1 cellular context compared by ENCODE assay signal in genomic region chr5:178626484-178627258, GRCh38.
A peak's percentile ranks its signal among the peaks of the same experiment; 100 is the strongest.
TF ChIP-seq lines count a peak whose summit lies in the region.

Gene CLK4, minus strand, starts transcription at chr5:178627050. Its CDS starts 3,634 bp downstream, at chr5:178623416.

TF ChIP-seq in HepG2, 621 proteins besides CTCF, POLR2A, EP300 and RAD21 (continued from another document and continues in another):
- 0 out of 2 replicates have a peak, but pooled peaks have one; percentile 75 for TF ChIP-seq SNAPC4 (CRISPR knock-in tag; IDR thresholded peaks at IDR 0.05)
- no peak for TF ChIP-seq ZNF484 (CRISPR knock-in tag; IDR thresholded peaks at IDR 0.05; ENCODE audit: borderline replicate concordance, low read depth)
- no peak; the same call in 1 of the 2 replicates for TF ChIP-seq ZNF782 (CRISPR knock-in tag; IDR thresholded peaks at IDR 0.05; ENCODE audit: borderline replicate concordance)
- TF ChIP-seq ATM (IDR thresholded peaks at IDR 0.05; ENCODE audit: borderline replicate concordance): no peak
- TF ChIP-seq FOXO4 (CRISPR knock-in tag; conservative IDR thresholded peaks at IDR 0.05): no peak
- no peak for TF ChIP-seq IKZF4 (CRISPR knock-in tag; IDR thresholded peaks at IDR 0.05; ENCODE audit: borderline replicate concordance, low read depth, not compliant biosample characterization)
- no peak for TF ChIP-seq ATF1 (CRISPR knock-in tag; IDR thresholded peaks at IDR 0.05)
- no peak for TF ChIP-seq PHF5A (CRISPR knock-in tag; IDR thresholded peaks at IDR 0.05; ENCODE audit: low read depth, unreplicated experiment)
- 0 out of 2 replicates have a peak, but pooled peaks have one; percentile 15 for TF ChIP-seq ZNF234 (CRISPR knock-in tag; conservative IDR thresholded peaks at IDR 0.05)
- TF ChIP-seq ZBTB43 (CRISPR knock-in tag; conservative IDR thresholded peaks at IDR 0.05): peak; percentile 46
- no peak for TF ChIP-seq EZH2 (conservative IDR thresholded peaks at IDR 0.05; ENCODE audit: low read depth, low read length)
- no peak; the same call in 1 of the 2 replicates for TF ChIP-seq FOXJ3 (CRISPR knock-in tag; IDR thresholded peaks at IDR 0.05; ENCODE audit: borderline replicate concordance)
- TF ChIP-seq ZSCAN29 (CRISPR knock-in tag; conservative IDR thresholded peaks at IDR 0.05): 0 out of 2 replicates have a peak, but pooled peaks have one; percentile 25
- TF ChIP-seq ZNF230 (CRISPR knock-in tag; IDR thresholded peaks at IDR 0.05): 0 out of 2 replicates have a peak, but pooled peaks have one; percentile 51
- TF ChIP-seq EED (CRISPR knock-in tag; IDR thresholded peaks at IDR 0.05): 0 out of 2 replicates have a peak, but pooled peaks have one; percentile 27
- TF ChIP-seq ZNF205 (CRISPR knock-in tag; IDR thresholded peaks at IDR 0.05): peak; percentile 39; the same call in 1 of the 2 replicates
- no peak for TF ChIP-seq ARNT (IDR thresholded peaks at IDR 0.05)
- peak; percentile 18; the same call in 1 of the 2 replicates for TF ChIP-seq SP5 (CRISPR knock-in tag; IDR thresholded peaks at IDR 0.05; ENCODE audit: borderline replicate concordance, low read depth)
- peak; percentile 83 for TF ChIP-seq POLR2G (IDR thresholded peaks at IDR 0.05; ENCODE audit: low read depth, low read length)
- TF ChIP-seq TEAD2 (CRISPR knock-in tag; IDR thresholded peaks at IDR 0.05): 0 out of 2 replicates have a peak, but pooled peaks have one; percentile 28
- 0 out of 2 replicates have a peak, but pooled peaks have one; percentile 39 for TF ChIP-seq ZNF564 (CRISPR knock-in tag; IDR thresholded peaks at IDR 0.05)
- TF ChIP-seq ZNF382 (CRISPR knock-in tag; IDR thresholded peaks at IDR 0.05; ENCODE audit: borderline replicate concordance): no peak
- TF ChIP-seq KDM1A (CRISPR knock-in tag; IDR thresholded peaks at IDR 0.05): no peak
- TF ChIP-seq BCL3 (CRISPR knock-in tag; IDR thresholded peaks at IDR 0.05): peak; percentile 76; the same call in 1 of the 2 replicates
- no peak for TF ChIP-seq ZNF180 (CRISPR knock-in tag; IDR thresholded peaks at IDR 0.05; ENCODE audit: borderline replicate concordance, low read depth)
- TF ChIP-seq CBFB (CRISPR knock-in tag; IDR thresholded peaks at IDR 0.05): no peak
- no peak for TF ChIP-seq SIX4 (CRISPR knock-in tag; IDR thresholded peaks at IDR 0.05)
- no peak for TF ChIP-seq TRAFD1 (CRISPR knock-in tag; IDR thresholded peaks at IDR 0.05; ENCODE audit: borderline replicate concordance)
- TF ChIP-seq ZBTB26 (CRISPR knock-in tag; IDR thresholded peaks at IDR 0.05; ENCODE audit: borderline replicate concordance): no peak; the same call in none of the 2 replicates
- TF ChIP-seq ESRRA (CRISPR knock-in tag; IDR thresholded peaks at IDR 0.05; ENCODE audit: low read depth): no peak
- no peak for TF ChIP-seq ZNF713 (CRISPR knock-in tag; IDR thresholded peaks at IDR 0.05)
- TF ChIP-seq ZNF460 (CRISPR knock-in tag; IDR thresholded peaks at IDR 0.05; ENCODE audit: borderline replicate concordance): no peak; the same call in 1 of the 2 replicates
- peak; percentile 47; the same call in 1 of the 2 replicates for TF ChIP-seq MYPOP (CRISPR knock-in tag; IDR thresholded peaks at IDR 0.05)
- TF ChIP-seq ZFP1 (CRISPR knock-in tag; IDR thresholded peaks at IDR 0.05): 0 out of 2 replicates have a peak, but pooled peaks have one; percentile 17
- no peak for TF ChIP-seq DR1 (CRISPR knock-in tag; IDR thresholded peaks at IDR 0.05)
- TF ChIP-seq TRIM24 (CRISPR knock-in tag; IDR thresholded peaks at IDR 0.05): no peak
- TF ChIP-seq ZNF326 (CRISPR knock-in tag; IDR thresholded peaks at IDR 0.05; ENCODE audit: borderline replicate concordance): no peak
- peak; percentile 84 for TF ChIP-seq ZMYM4 (CRISPR knock-in tag; IDR thresholded peaks at IDR 0.05)
- TF ChIP-seq RFX1 (IDR thresholded peaks at IDR 0.05): no peak
- TF ChIP-seq ELF4 (CRISPR knock-in tag; IDR thresholded peaks at IDR 0.05; ENCODE audit: borderline replicate concordance): no peak
- TF ChIP-seq XRCC5 (optimal IDR thresholded peaks at IDR 0.05; ENCODE audit: low read length): peak; percentile 93
- TF ChIP-seq AFF4 (CRISPR knock-in tag; IDR thresholded peaks at IDR 0.05): no peak
- TF ChIP-seq DBP (CRISPR knock-in tag; IDR thresholded peaks at IDR 0.05; ENCODE audit: not compliant biosample characterization): no peak
- TF ChIP-seq SOX5 (CRISPR knock-in tag; IDR thresholded peaks at IDR 0.05; ENCODE audit: borderline replicate concordance): peak; percentile 25; the same call in 1 of the 2 replicates
- peak; percentile 79 for TF ChIP-seq POGZ (CRISPR knock-in tag; IDR thresholded peaks at IDR 0.05)
- TF ChIP-seq NR2F1 (CRISPR knock-in tag; IDR thresholded peaks at IDR 0.05): no peak
- TF ChIP-seq ZNF296 (CRISPR knock-in tag; conservative IDR thresholded peaks at IDR 0.05): 0 out of 2 replicates have a peak, but pooled peaks have one; percentile 7
- 0 out of 2 replicates have a peak, but pooled peaks have one; percentile 45 for TF ChIP-seq ZBTB42 (CRISPR knock-in tag; IDR thresholded peaks at IDR 0.05)
- TF ChIP-seq ZNF543 (CRISPR knock-in tag; IDR thresholded peaks at IDR 0.05): peak; percentile 27; the same call in 1 of the 2 replicates
- peak; percentile 81 for TF ChIP-seq SRSF1 (optimal IDR thresholded peaks at IDR 0.05; ENCODE audit: low read depth, low read length)
